1 cellular context compared by ENCODE assay signal in the genomic region with DNA sequence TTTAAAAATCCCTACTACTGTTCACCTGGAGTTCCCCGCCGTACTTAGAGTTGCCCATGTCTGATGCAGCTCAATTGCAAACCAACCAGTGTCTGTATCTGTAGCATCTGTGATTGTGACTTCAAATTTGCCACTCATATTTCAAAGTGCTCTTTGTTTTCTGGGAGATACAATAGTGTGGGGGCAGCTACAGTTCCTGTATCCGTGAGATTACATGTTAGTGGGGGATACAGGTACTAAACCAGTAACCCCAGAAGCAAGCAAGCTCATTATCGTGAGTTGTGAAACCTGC.
TF ChIP-seq lines count a peak whose summit lies in the region.

No MANE protein-coding gene starts in this region.

TF ChIP-seq in H1, 55 proteins besides CTCF, POLR2A, EP300 and RAD21:
- TF ChIP-seq, protein P1, sequence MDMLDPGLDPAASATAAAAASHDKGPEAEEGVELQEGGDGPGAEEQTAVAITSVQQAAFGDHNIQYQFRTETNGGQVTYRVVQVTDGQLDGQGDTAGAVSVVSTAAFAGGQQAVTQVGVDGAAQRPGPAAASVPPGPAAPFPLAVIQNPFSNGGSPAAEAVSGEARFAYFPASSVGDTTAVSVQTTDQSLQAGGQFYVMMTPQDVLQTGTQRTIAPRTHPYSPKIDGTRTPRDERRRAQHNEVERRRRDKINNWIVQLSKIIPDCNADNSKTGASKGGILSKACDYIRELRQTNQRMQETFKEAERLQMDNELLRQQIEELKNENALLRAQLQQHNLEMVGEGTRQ (IDR thresholded peaks at IDR 0.05; ENCODE audit: low read length): no peak
- TF ChIP-seq SIX5 (IDR thresholded peaks at IDR 0.05; ENCODE audit: low read depth, low read length): no peak
- TF ChIP-seq RBBP5 (IDR thresholded peaks at IDR 0.05; ENCODE audit: borderline replicate concordance, low read depth, low read length): no peak
- no peak for TF ChIP-seq RXRA (IDR thresholded peaks at IDR 0.05; ENCODE audit: insufficient read depth, low read depth, low read length)
- TF ChIP-seq, protein P2, sequence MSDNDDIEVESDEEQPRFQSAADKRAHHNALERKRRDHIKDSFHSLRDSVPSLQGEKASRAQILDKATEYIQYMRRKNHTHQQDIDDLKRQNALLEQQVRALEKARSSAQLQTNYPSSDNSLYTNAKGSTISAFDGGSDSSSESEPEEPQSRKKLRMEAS (IDR thresholded peaks at IDR 0.05): no peak
- TF ChIP-seq KDM5A (IDR thresholded peaks at IDR 0.05; ENCODE audit: low read length): no peak
- TF ChIP-seq BCL11A (IDR thresholded peaks at IDR 0.05; ENCODE audit: low read depth in 2 of 2, low read length in 2 of 2): no peak
- TF ChIP-seq TAF1 (IDR thresholded peaks at IDR 0.05; ENCODE audit: low read depth, low read length): no peak
- TF ChIP-seq RNF2 (IDR thresholded peaks at IDR 0.05; ENCODE audit: borderline replicate concordance, low read depth, low read length, missing control alignments, poor library complexity, severe bottlenecking): no peak
- TF ChIP-seq RFX5 (IDR thresholded peaks at IDR 0.05; ENCODE audit: borderline replicate concordance, low read depth, low read length): no peak
- TF ChIP-seq BACH1 (IDR thresholded peaks at IDR 0.05; ENCODE audit: low read length): no peak
- no peak for TF ChIP-seq POU5F1 (IDR thresholded peaks at IDR 0.05; ENCODE audit: low read depth, low read length)
- no peak for TF ChIP-seq TEAD4 (IDR thresholded peaks at IDR 0.05; ENCODE audit: low read depth, low read length)
- TF ChIP-seq ASH2L (IDR thresholded peaks at IDR 0.05; ENCODE audit: low read length): no peak
- TF ChIP-seq NRF1 (IDR thresholded peaks at IDR 0.05; ENCODE audit: low read depth, low read length): no peak
